In genomic region chr1:171615122-171615906, GRCh38 we compare ENCODE assay signal across 1 cellular context.
TF ChIP-seq lines count a peak whose summit lies in the region.

No MANE protein-coding gene starts in this region.

TF ChIP-seq in GM12878, 131 proteins besides CTCF, POLR2A, EP300 and RAD21 (continued from another document):
- TF ChIP-seq ZNF592 (IDR thresholded peaks at IDR 0.05) = peak; percentile 37; the same call in 1 of the 2 replicates
- TF ChIP-seq ATF7 (IDR thresholded peaks at IDR 0.05; ENCODE audit: low read depth) = peak; percentile 32; the same call in 1 of the 2 replicates
- TF ChIP-seq RELA (IDR thresholded peaks at IDR 0.05; ENCODE audit: borderline replicate concordance, partially characterized antibody) = peak; percentile 47
- peak; percentile 23 for TF ChIP-seq GATAD2B (conservative IDR thresholded peaks at IDR 0.05; ENCODE audit: low read depth)
- peak in 1 of 2 experiments; percentile 35; a peak in 1 of 4 replicates for TF ChIP-seq BHLHE40 (IDR thresholded peaks at IDR 0.05; ENCODE audit: borderline replicate concordance in 1 of 2, low read depth in 2 of 2, low read length in 1 of 2)
- peak; percentile 66 for TF ChIP-seq RELB (IDR thresholded peaks at IDR 0.05; ENCODE audit: low read depth)
- TF ChIP-seq SKIL (IDR thresholded peaks at IDR 0.05; ENCODE audit: low read depth, poor library complexity, severe bottlenecking) = peak; percentile 54
